ENCODE assay signal across 23 cellular contexts in genomic region chr1:2847086-2847850, GRCh38. TPM values are rescaled to one million over a fixed set of nuclear protein-coding genes. Genes with fewer than 3 reads are reported as not detected.
"Had no signal": no experiment of that assay in that cellular context is flagged by ENCODE, and none has a peak within 500 bp of the region (broad histone marks: within the 10 kb centered on the region; RNA-seq: fewer than 3 reads in every experiment).

No MANE protein-coding gene starts in this region.

- H3K27ac ChIP-seq: adrenal gland, body of pancreas, cardiac muscle cell, gastroesophageal sphincter, neural progenitor cell, right lobe of liver, testis, uterus, VCaP had no signal

- H3K27me3 ChIP-seq: adrenal gland, body of pancreas, cardiac muscle cell, neural progenitor cell, right lobe of liver, testis, uterus had no signal

- H3K4me2 ChIP-seq: neural progenitor cell had no signal

- H3K4me1 ChIP-seq: adrenal gland, body of pancreas, gastroesophageal sphincter, neural progenitor cell, right lobe of liver, testis, uterus had no signal

- H3K9me3 ChIP-seq: adrenal gland, body of pancreas, right lobe of liver, testis, uterus had no signal

- H2AFZ ChIP-seq: neural progenitor cell had no signal

- ATAC-seq: activated T-cell treated with anti-CD3 and anti-CD28 coated beads, Interleukin-2, amount 50 U/mL, for 72 hours; body of pancreas; gastroesophageal sphincter; stimulated activated naive CD8-positive, alpha-beta T cell treated with anti-CD3 and anti-CD28 coated beads, Interleukin-15, Interleukin-2, amounts not matched to agents 100 U/mL and 50 U/mL, for 24 hours had no signal

- H3K36me3 ChIP-seq: adrenal gland, cardiac muscle cell, gastroesophageal sphincter, neural progenitor cell, right lobe of liver, uterus had no signal

- H3K4me3 ChIP-seq: adrenal gland, body of pancreas, cardiac muscle cell, gastroesophageal sphincter, neural progenitor cell, right lobe of liver, testis, uterus had no signal

- DNase-seq: activated naive CD4-positive, alpha-beta T cell; activated naive CD8-positive, alpha-beta T cell treated with anti-CD3 and anti-CD28 coated beads for 36 hours; activated T-cell treated with anti-CD3 and anti-CD28 coated beads for 4 hours; activated T-cell treated with anti-CD3 and anti-CD28 coated beads, Interleukin-2, amount 50 U/mL, for 72 hours; adrenal gland; body of pancreas; cerebellar nuclear complex; cortex of kidney; hypothalamus; kidney glomerular epithelial cell; mammary epithelial cell; naive thymus-derived CD4-positive, alpha-beta T cell; stimulated activated CD4-positive, alpha-beta T cell treated with anti-CD3 and anti-CD28 coated beads, Interleukin-4, amount 100 ng/mL, for 1 hour; stimulated activated naive CD8-positive, alpha-beta T cell treated with anti-CD3 and anti-CD28 coated beads, Interleukin-15, Interleukin-2, amounts not matched to agents 100 U/mL and 50 U/mL, for 24 hours; T-helper 1 cell; testis; trophoblast cell; uterus had no signal

RNA-seq across cellular contexts. Expression of gene TTC34, which starts 45.8 kb away (rescaled TPM):
- total RNA-seq: cardiac muscle cell had no signal
